In the genomic region with DNA sequence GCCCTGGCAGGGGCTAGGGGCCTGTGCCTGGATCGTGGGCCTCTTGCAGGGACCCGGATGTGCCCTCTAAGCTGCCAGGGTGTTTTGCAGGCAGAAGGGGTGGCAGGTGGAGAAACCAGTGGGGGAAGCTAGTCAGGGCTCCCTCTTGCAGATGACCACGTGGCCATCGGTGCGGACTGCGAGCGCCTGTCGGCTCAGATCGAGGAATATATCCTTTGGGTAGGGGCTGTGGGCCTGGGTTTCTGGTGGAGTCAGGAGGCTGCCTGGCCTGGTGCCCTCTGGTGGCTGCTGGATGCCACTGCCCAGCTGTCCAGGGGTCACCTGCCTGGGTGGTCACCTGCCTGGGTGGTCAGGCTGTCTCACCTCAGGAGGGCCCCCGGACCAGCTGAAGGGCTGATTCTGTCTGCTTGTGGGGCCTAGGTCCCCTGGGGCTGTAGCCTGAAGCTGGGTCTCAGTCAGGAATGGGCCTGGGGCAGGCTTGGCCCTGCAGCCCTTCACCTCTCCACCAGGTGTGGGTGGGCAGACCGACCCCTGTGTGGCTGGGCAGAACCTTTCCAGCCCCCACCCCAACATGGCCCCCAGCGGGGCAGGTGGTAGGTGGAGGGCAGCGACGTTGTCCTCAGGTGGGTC, we compare ENCODE assay signal across 1 cellular context.
TF ChIP-seq lines count a peak whose summit lies in the region.

No MANE protein-coding gene starts in this region.

TF ChIP-seq in GM23338, 12 proteins besides CTCF, POLR2A, EP300 and RAD21 (continued from another document):
- TF ChIP-seq JUNB (IDR thresholded peaks at IDR 0.05; ENCODE audit: unreplicated experiment) (no peak), STAT1 (IDR thresholded peaks at IDR 0.05; ENCODE audit: unreplicated experiment) (no peak), EZH2 (IDR thresholded peaks at IDR 0.05; ENCODE audit: low read depth, unreplicated experiment) (no peak), EZH2phosphoT487 (IDR thresholded peaks at IDR 0.05; ENCODE audit: unreplicated experiment) (no peak), NANOG (IDR thresholded peaks at IDR 0.05; ENCODE audit: borderline replicate concordance) (no peak), CREB1 (CRISPR knock-in tag; IDR thresholded peaks at IDR 0.05; ENCODE audit: low read depth) (no peak), ZNF114 (CRISPR knock-in tag; IDR thresholded peaks at IDR 0.05) (no peak), POLR2AphosphoS5 (IDR thresholded peaks at IDR 0.05; ENCODE audit: low read depth) (no peak), ZNF331 (CRISPR knock-in tag; IDR thresholded peaks at IDR 0.05; ENCODE audit: low read depth) (no peak)
- TF ChIP-seq, protein P1, sequence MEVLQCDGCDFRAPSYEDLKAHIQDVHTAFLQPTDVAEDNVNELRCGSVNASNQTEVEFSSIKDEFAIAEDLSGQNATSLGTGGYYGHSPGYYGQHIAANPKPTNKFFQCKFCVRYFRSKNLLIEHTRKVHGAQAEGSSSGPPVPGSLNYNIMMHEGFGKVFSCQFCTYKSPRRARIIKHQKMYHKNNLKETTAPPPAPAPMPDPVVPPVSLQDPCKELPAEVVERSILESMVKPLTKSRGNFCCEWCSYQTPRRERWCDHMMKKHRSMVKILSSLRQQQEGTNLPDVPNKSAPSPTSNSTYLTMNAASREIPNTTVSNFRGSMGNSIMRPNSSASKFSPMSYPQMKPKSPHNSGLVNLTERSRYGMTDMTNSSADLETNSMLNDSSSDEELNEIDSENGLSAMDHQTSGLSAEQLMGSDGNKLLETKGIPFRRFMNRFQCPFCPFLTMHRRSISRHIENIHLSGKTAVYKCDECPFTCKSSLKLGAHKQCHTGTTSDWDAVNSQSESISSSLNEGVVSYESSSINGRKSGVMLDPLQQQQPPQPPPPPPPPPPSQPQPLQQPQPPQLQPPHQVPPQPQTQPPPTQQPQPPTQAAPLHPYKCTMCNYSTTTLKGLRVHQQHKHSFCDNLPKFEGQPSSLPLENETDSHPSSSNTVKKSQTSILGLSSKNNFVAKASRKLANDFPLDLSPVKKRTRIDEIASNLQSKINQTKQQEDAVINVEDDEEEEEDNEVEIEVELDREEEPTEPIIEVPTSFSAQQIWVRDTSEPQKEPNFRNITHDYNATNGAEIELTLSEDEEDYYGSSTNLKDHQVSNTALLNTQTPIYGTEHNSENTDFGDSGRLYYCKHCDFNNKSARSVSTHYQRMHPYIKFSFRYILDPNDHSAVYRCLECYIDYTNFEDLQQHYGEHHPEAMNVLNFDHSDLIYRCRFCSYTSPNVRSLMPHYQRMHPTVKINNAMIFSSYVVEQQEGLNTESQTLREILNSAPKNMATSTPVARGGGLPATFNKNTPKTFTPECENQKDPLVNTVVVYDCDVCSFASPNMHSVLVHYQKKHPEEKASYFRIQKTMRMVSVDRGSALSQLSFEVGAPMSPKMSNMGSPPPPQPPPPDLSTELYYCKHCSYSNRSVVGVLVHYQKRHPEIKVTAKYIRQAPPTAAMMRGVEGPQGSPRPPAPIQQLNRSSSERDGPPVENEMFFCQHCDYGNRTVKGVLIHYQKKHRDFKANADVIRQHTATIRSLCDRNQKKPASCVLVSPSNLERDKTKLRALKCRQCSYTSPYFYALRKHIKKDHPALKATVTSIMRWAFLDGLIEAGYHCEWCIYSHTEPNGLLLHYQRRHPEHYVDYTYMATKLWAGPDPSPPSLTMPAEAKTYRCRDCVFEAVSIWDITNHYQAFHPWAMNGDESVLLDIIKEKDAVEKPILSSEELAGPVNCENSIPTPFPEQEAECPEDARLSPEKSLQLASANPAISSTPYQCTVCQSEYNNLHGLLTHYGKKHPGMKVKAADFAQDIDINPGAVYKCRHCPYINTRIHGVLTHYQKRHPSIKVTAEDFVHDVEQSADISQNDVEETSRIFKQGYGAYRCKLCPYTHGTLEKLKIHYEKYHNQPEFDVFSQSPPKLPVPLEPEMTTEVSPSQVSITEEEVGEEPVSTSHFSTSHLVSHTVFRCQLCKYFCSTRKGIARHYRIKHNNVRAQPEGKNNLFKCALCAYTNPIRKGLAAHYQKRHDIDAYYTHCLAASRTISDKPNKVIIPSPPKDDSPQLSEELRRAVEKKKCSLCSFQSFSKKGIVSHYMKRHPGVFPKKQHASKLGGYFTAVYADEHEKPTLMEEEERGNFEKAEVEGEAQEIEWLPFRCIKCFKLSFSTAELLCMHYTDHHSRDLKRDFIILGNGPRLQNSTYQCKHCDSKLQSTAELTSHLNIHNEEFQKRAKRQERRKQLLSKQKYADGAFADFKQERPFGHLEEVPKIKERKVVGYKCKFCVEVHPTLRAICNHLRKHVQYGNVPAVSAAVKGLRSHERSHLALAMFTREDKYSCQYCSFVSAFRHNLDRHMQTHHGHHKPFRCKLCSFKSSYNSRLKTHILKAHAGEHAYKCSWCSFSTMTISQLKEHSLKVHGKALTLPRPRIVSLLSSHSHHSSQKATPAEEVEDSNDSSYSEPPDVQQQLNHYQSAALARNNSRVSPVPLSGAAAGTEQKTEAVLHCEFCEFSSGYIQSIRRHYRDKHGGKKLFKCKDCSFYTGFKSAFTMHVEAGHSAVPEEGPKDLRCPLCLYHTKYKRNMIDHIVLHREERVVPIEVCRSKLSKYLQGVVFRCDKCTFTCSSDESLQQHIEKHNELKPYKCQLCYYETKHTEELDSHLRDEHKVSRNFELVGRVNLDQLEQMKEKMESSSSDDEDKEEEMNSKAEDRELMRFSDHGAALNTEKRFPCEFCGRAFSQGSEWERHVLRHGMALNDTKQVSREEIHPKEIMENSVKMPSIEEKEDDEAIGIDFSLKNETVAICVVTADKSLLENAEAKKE (CRISPR knock-in tag; IDR thresholded peaks at IDR 0.05), result no peak
- TF ChIP-seq, protein P2, sequence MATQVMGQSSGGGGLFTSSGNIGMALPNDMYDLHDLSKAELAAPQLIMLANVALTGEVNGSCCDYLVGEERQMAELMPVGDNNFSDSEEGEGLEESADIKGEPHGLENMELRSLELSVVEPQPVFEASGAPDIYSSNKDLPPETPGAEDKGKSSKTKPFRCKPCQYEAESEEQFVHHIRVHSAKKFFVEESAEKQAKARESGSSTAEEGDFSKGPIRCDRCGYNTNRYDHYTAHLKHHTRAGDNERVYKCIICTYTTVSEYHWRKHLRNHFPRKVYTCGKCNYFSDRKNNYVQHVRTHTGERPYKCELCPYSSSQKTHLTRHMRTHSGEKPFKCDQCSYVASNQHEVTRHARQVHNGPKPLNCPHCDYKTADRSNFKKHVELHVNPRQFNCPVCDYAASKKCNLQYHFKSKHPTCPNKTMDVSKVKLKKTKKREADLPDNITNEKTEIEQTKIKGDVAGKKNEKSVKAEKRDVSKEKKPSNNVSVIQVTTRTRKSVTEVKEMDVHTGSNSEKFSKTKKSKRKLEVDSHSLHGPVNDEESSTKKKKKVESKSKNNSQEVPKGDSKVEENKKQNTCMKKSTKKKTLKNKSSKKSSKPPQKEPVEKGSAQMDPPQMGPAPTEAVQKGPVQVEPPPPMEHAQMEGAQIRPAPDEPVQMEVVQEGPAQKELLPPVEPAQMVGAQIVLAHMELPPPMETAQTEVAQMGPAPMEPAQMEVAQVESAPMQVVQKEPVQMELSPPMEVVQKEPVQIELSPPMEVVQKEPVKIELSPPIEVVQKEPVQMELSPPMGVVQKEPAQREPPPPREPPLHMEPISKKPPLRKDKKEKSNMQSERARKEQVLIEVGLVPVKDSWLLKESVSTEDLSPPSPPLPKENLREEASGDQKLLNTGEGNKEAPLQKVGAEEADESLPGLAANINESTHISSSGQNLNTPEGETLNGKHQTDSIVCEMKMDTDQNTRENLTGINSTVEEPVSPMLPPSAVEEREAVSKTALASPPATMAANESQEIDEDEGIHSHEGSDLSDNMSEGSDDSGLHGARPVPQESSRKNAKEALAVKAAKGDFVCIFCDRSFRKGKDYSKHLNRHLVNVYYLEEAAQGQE (IDR thresholded peaks at IDR 0.05; ENCODE audit: unreplicated experiment), result no peak
TF ChIP-seq in GM23338: peak in this region for 0.
